1 cellular context compared by ENCODE assay signal in the genomic region with DNA sequence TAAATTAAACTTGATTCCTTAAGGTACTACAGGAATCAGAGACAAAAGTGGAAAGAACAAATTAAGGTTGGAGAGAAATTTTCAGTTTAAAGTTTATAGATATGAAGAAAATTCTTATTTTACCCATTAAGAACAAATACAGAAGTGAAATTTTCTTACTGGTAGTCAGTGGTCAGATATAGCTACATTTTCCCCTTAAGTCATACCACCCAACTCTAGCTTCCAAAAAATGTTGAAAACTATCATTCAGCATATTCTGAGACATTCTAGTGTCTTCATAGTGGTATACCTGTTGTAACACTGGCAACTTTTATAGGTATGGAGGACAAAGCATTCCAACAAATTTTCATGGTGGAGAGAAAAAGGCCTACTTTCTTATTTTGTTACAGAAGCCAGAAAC.
A peak's percentile ranks its signal among the peaks of the same experiment; 100 is the strongest.
TF ChIP-seq lines count a peak whose summit lies in the region.

No MANE protein-coding gene starts in this region.

TF ChIP-seq in GM12878, 131 proteins besides CTCF, POLR2A, EP300 and RAD21:
- TF ChIP-seq, protein P1, sequence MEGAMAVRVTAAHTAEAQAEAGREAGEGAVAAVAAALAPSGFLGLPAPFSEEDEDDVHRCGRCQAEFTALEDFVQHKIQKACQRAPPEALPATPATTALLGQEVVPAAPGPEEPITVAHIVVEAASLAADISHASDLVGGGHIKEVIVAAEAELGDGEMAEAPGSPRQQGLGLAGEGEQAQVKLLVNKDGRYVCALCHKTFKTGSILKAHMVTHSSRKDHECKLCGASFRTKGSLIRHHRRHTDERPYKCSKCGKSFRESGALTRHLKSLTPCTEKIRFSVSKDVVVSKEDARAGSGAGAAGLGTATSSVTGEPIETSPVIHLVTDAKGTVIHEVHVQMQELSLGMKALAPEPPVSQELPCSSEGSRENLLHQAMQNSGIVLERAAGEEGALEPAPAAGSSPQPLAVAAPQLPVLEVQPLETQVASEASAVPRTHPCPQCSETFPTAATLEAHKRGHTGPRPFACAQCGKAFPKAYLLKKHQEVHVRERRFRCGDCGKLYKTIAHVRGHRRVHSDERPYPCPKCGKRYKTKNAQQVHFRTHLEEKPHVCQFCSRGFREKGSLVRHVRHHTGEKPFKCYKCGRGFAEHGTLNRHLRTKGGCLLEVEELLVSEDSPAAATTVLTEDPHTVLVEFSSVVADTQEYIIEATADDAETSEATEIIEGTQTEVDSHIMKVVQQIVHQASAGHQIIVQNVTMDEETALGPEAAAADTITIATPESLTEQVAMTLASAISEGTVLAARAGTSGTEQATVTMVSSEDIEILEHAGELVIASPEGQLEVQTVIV (IDR thresholded peaks at IDR 0.05; ENCODE audit: borderline replicate concordance, partially characterized antibody), result no peak
- peak; percentile 46; the same call in 1 of the 2 replicates for TF ChIP-seq SPI1 (IDR thresholded peaks at IDR 0.05; ENCODE audit: borderline replicate concordance, insufficient read depth, low read depth, low read length)
TF ChIP-seq in GM12878: peak in this region for 1.
